In the genomic region with DNA sequence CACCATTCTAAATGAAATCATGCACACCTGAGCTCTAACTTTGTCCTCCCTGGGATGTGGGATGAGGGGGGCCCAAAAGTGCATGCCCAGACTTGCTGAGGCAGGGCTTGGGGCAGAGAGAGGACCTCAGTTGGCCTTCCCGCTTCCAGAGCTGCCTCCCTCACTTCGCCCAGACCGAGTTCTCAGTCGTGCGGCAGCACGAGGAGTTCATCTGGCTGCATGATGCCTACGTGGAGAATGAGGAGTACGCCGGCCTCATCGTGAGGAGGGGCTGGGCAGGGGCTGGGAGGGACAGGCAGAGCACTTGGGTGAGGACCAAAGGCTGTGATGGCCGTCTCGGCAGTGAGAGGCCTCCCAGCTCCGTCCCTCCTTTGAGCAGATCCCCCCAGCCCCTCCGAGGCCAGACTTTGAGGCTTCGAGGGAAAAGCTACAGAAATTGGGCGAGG, we compare ENCODE assay signal across 1 cellular context.
A peak's percentile ranks its signal among the peaks of the same experiment; 100 is the strongest.
TF ChIP-seq lines count a peak whose summit lies in the region.

No MANE protein-coding gene starts in this region.

TF ChIP-seq in WTC11, 78 proteins besides CTCF, POLR2A, EP300 and RAD21 (continued from another document):
- TF ChIP-seq NFATC4 (CRISPR knock-in tag; IDR thresholded peaks at IDR 0.05) (no peak), ZNF121 (CRISPR knock-in tag; IDR thresholded peaks at IDR 0.05) (0 out of 2 replicates have a peak, but pooled peaks have one; percentile 2)
TF ChIP-seq in WTC11: peak in this region for 1.
